Comparison of ENCODE assay signal across 19 cellular contexts in genomic region chr1:203214889-203215288, GRCh38.
A peak's percentile ranks its signal among the peaks of the same experiment; 100 is the strongest.
DNase-seq lines count a peak whose midpoint lies in the region; ATAC-seq and TF ChIP-seq lines count a peak whose summit lies in the region.
"Had no signal": no experiment of that assay in that cellular context is flagged by ENCODE, and none has a peak within 500 bp of the region (broad histone marks: within the 10 kb centered on the region; RNA-seq: fewer than 3 reads in every experiment).

No MANE protein-coding gene starts in this region.

- H3K9me3 ChIP-seq in BLaER1 treated with 17β-estradiol and CSF1 and Interleukin-3, amounts not matched to agents 10 nM and 100 nM (replicated peaks in 1 of 11) = no peaks in the 10 kb centered on the region
- no peaks in the 10 kb centered on the region for H3K9me3 ChIP-seq in WERI-Rb-1 (ENCODE audit: severe bottlenecking)

- peak overlapping the region in 4 of 11 experiments; percentile 0 to 51 (median 32); a peak in 7 of 22 replicates for H3K9ac ChIP-seq in BLaER1 treated with 17β-estradiol and CSF1 and Interleukin-3, amounts not matched to agents 10 nM and 100 nM

- DNase-seq in MV-4-11 (lab: John Stamatoyannopoulos, UW) (peak; percentile 42), WERI-Rb-1 (no peak), NCI-H82 (lab: John Stamatoyannopoulos, UW) (no peak), hypothalamus (lab: John Stamatoyannopoulos, UW) (no peak)
- no peak for DNase-seq in stimulated activated effector memory CD8-positive, alpha-beta T cell treated with anti-CD3 and anti-CD28 coated beads, Interleukin-12 subunit alpha, Interleukin-12 subunit beta, amount 100 ng/mL, for 72 hours (ENCODE audit: low spot score in 2 of 2)
- DNase-seq: AML-193; CD8-positive, alpha-beta T cell; GF-D8; NCI-H1105; NCI-H774; OCI-M1 had no signal

- H3K4me1 Mint-ChIP-seq in nephron = peaks cover 29% of the 10 kb centered on the region
- peaks cover 6% of the 10 kb centered on the region for H3K4me1 Mint-ChIP-seq in stimulated activated effector memory CD8-positive, alpha-beta T cell treated with anti-CD3 and anti-CD28 coated beads, Interleukin-12 subunit alpha, Interleukin-12 subunit beta, amount 100 ng/mL, for 72 hours

- peaks cover 0 to 9% (median 0%) of the 10 kb centered on the region in 11 experiments; a peak in 1 of 22 replicates for H4K20me1 ChIP-seq in BLaER1 treated with 17β-estradiol and CSF1 and Interleukin-3, amounts not matched to agents 10 nM and 100 nM

- H3K27me3 Mint-ChIP-seq in nephron (ENCODE audit: low read depth) = peaks cover 54% of the 10 kb centered on the region

- H3K9me3 Mint-ChIP-seq in nephron = no peaks in the 10 kb centered on the region
- no peaks in the 10 kb centered on the region for H3K9me3 Mint-ChIP-seq in stimulated activated effector memory CD8-positive, alpha-beta T cell treated with anti-CD3 and anti-CD28 coated beads, Interleukin-12 subunit alpha, Interleukin-12 subunit beta, amount 100 ng/mL, for 72 hours
- H3K9me3 Mint-ChIP-seq: CD8-positive, alpha-beta T cell; GM23338 had no signal

- no peak for TF ChIP-seq CTCF in WERI-Rb-1 (IDR thresholded peaks at IDR 0.05; ENCODE audit: low read depth, low read length)
- TF ChIP-seq CTCF in nephron (IDR thresholded peaks at IDR 0.05; ENCODE audit: unreplicated experiment in 3 of 3) = no peak

- no peaks in the 10 kb centered on the region for H3K36me3 ChIP-seq in BLaER1 treated with 17β-estradiol and CSF1 and Interleukin-3, amounts not matched to agents 10 nM and 100 nM
- H3K36me3 ChIP-seq in WERI-Rb-1 = no peaks in the 10 kb centered on the region
- H3K36me3 ChIP-seq: SJCRH30 had no signal

- H3K36me3 Mint-ChIP-seq in nephron (ENCODE audit: low read depth) = no peaks in the 10 kb centered on the region
- H3K36me3 Mint-ChIP-seq in stimulated activated effector memory CD8-positive, alpha-beta T cell treated with anti-CD3 and anti-CD28 coated beads, Interleukin-12 subunit alpha, Interleukin-12 subunit beta, amount 100 ng/mL, for 72 hours = no peaks in the 10 kb centered on the region
- H3K36me3 Mint-ChIP-seq: CD8-positive, alpha-beta T cell had no signal

- peak overlapping the region; percentile 64 to 93 (median 82) for H3K4me2 ChIP-seq in BLaER1 treated with 17β-estradiol and CSF1 and Interleukin-3, amounts not matched to agents 10 nM and 100 nM
- H3K4me2 ChIP-seq: GM23338 had no signal

- peaks cover 39 to 62% (median 49%) of the 10 kb centered on the region in 10 experiments for H3K4me1 ChIP-seq in BLaER1 treated with 17β-estradiol and CSF1 and Interleukin-3, amounts not matched to agents 10 nM and 100 nM

- peak overlapping the region in 1 of 3 experiments; percentile 19 for H3K4me3 Mint-ChIP-seq in nephron
- no peak overlapping the region for H3K4me3 Mint-ChIP-seq in stimulated activated effector memory CD8-positive, alpha-beta T cell treated with anti-CD3 and anti-CD28 coated beads, Interleukin-12 subunit alpha, Interleukin-12 subunit beta, amount 100 ng/mL, for 72 hours
- H3K4me3 Mint-ChIP-seq: CD8-positive, alpha-beta T cell; GM23338 had no signal

- no peak for ATAC-seq in HG02973 (IDR thresholded peaks at IDR 0.05; ENCODE audit: unreplicated experiment)
- ATAC-seq in stimulated activated effector memory CD8-positive, alpha-beta T cell treated with anti-CD3 and anti-CD28 coated beads, Interleukin-12 subunit alpha, Interleukin-12 subunit beta, amount 100 ng/mL, for 72 hours = no peak
- ATAC-seq: CD8-positive, alpha-beta T cell had no signal

- H3K4me3 ChIP-seq in BLaER1 treated with 17β-estradiol and CSF1 and Interleukin-3, amounts not matched to agents 10 nM and 100 nM = no peak overlapping the region
- no peak overlapping the region for H3K4me3 ChIP-seq in WERI-Rb-1 (ENCODE audit: low read depth, low read length)
- H3K4me3 ChIP-seq: GM23338, K562, SJCRH30 had no signal

- peak overlapping the region in 2 of 3 experiments; percentile 8 to 29 for H3K27ac Mint-ChIP-seq in nephron
- H3K27ac Mint-ChIP-seq in stimulated activated effector memory CD8-positive, alpha-beta T cell treated with anti-CD3 and anti-CD28 coated beads, Interleukin-12 subunit alpha, Interleukin-12 subunit beta, amount 100 ng/mL, for 72 hours = no peak overlapping the region
- H3K27ac Mint-ChIP-seq: CD8-positive, alpha-beta T cell; GM23338 had no signal

- H3K27me3 ChIP-seq in BLaER1 treated with 17β-estradiol and CSF1 and Interleukin-3, amounts not matched to agents 10 nM and 100 nM = 0 out of 22 replicates have a peak, but pooled peaks cover 0 to 8% (median 0%) of the 10 kb centered on the region in 11 experiments
- no peaks in the 10 kb centered on the region for H3K27me3 ChIP-seq in WERI-Rb-1 (ENCODE audit: insufficient read depth, low read depth, severe bottlenecking)
- H3K27me3 ChIP-seq: SJCRH30 had no signal

- peak overlapping the region in 6 of 11 experiments; percentile 12 to 53 (median 34); a peak in 7 of 22 replicates for H3K27ac ChIP-seq in BLaER1 treated with 17β-estradiol and CSF1 and Interleukin-3, amounts not matched to agents 10 nM and 100 nM
- peak overlapping the region; percentile 16; the same call in 1 of the 2 replicates for H3K27ac ChIP-seq in WERI-Rb-1
- H3K27ac ChIP-seq: HL-60, RWPE1, SJCRH30 had no signal
